10 cellular contexts compared by ENCODE assay signal in the genomic region with DNA sequence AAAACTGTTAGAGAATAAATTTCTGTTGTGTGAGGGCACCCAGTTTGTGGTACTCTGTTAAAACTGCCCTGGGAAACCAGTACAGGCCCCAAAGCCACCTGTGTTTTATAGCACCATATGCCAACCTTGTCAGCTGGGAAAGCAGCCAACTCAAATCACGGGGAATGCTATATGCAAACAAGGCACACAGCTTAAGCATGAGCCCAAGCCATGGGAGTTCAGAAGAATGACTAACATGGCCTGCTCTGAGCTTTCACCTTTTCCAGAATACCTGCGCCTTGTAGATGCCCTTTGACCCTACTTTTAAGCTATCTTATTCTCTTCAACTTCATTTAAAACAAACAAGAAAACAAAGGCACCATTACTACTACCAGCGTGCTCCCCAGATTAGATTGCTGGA. TPM values are rescaled to one million over a fixed set of nuclear protein-coding genes. Genes with fewer than 3 reads are reported as not detected.
A peak's percentile ranks its signal among the peaks of the same experiment; 100 is the strongest.
DNase-seq lines count a peak whose midpoint lies in the region; FAIRE-seq and TF ChIP-seq lines count a peak whose summit lies in the region.
"Had no signal": no experiment of that assay in that cellular context is flagged by ENCODE, and none has a peak within 500 bp of the region (broad histone marks: within the 10 kb centered on the region; RNA-seq: fewer than 3 reads in every experiment).

No MANE protein-coding gene starts in this region.

- no peak overlapping the region for H3K4me3 ChIP-seq in keratinocyte (ENCODE audit: control insufficient read depth in 2 of 3, extremely low read depth in 1 of 3, insufficient read depth in 2 of 3, low read depth in 1 of 3, low read length in 3 of 3)
- H3K4me3 ChIP-seq: testis had no signal

- no peaks in the 10 kb centered on the region for H3K36me3 ChIP-seq in keratinocyte (ENCODE audit: control insufficient read depth in 2 of 2, extremely low read depth in 1 of 2, insufficient read depth in 2 of 2, low read length in 2 of 2)

- H3K9me1 ChIP-seq in keratinocyte (ENCODE audit: control insufficient read depth, extremely low read depth, insufficient read depth, low read length), result no peaks in the 10 kb centered on the region

- no peak overlapping the region for H3K27ac ChIP-seq in keratinocyte (ENCODE audit: control insufficient read depth, insufficient read depth, low read length)
- H3K27ac ChIP-seq: testis had no signal

- no peaks in the 10 kb centered on the region for H3K79me2 ChIP-seq in keratinocyte (ENCODE audit: control insufficient read depth, insufficient read depth, low read length)

- H3K4me2 ChIP-seq in keratinocyte (ENCODE audit: control insufficient read depth, extremely low read depth, insufficient read depth, low read depth, low read length), result peak overlapping the region; percentile 55

- dilution Hi-C loops in keratinocyte (cut with MboI; ENCODE audit: extremely low pct_ligation_motif_present, low sequenced_read_pairs), result no loop called here

- TF ChIP-seq CTCF in keratinocyte (optimal IDR thresholded peaks at IDR 0.05 in 1 of 3, IDR thresholded peaks at IDR 0.05 in 1 of 3, conservative IDR thresholded peaks at IDR 0.05 in 1 of 3; ENCODE audit: extremely low read depth in 1 of 3, insufficient read depth in 2 of 3, low read length in 3 of 3), result no peak

- H3K9me3 ChIP-seq in keratinocyte (ENCODE audit: control insufficient read depth, low read depth, low read length), result no peaks in the 10 kb centered on the region
- H3K9me3 ChIP-seq: testis had no signal

- no peak overlapping the region for H2AFZ ChIP-seq in keratinocyte (ENCODE audit: control insufficient read depth, low read length)

- H3K9ac ChIP-seq in keratinocyte (ENCODE audit: control insufficient read depth, extremely low read depth, insufficient read depth, low read length), result no peak overlapping the region

- no peak for FAIRE-seq in keratinocyte (lab: Jason Lieb, UNC)
- FAIRE-seq in RCC 7860 (lab: Jason Lieb, UNC), result no peak

- DNase-seq in COR-L47 (lab: John Stamatoyannopoulos, UW) (peak; percentile 86), NCI-H1048 (lab: John Stamatoyannopoulos, UW) (peak; percentile 39), NCI-H774 (lab: John Stamatoyannopoulos, UW) (peak; percentile 71), keratinocyte (ENCODE audit: low read depth, low spot score) (no peak), RCC 7860 (ENCODE audit: low spot score) (no peak), medulla oblongata (ENCODE audit: extremely low spot score) (no peak), retina (no peak)
- DNase-seq in effector CD8-positive, alpha-beta T cell (lab: John Stamatoyannopoulos, UW), result no peak
- DNase-seq: IMR-90, testis had no signal

- H3K27me3 ChIP-seq in keratinocyte (ENCODE audit: control insufficient read depth, extremely low read depth, insufficient read depth, low read length), result no peaks in the 10 kb centered on the region
- H3K27me3 ChIP-seq: testis had no signal

- H4K20me1 ChIP-seq in keratinocyte (ENCODE audit: control insufficient read depth, extremely low read depth, insufficient read depth, low read length), result no peaks in the 10 kb centered on the region

- H3K4me1 ChIP-seq in keratinocyte (ENCODE audit: control insufficient read depth, extremely low read depth, insufficient read depth, low read length), result peaks cover 29% of the 10 kb centered on the region

RNA-seq across cellular contexts. Expression of gene SLC25A13, which starts 5.5 kb away (rescaled TPM):
- 21.0 to 29.4 TPM (median 25.2 TPM) in 3 replicates for polyA plus RNA-seq in keratinocyte
- polyA plus RNA-seq in keratinocyte (2011; ENCODE audit: low read depth), result 17.9 TPM
- 18.9 and 28.4 TPM in 2 replicates for polyA plus RNA-seq in keratinocyte (2011; cell fraction: cytosol; rRNA removed)
- 29.5 and 32.2 TPM in 2 replicates for polyA plus RNA-seq in keratinocyte (2011; cell fraction: nucleus; rRNA removed)
- 13.1 and 19.7 TPM in 2 replicates for polyA plus RNA-seq in keratinocyte (2012; ENCODE audit: low replicate concordance)
- polyA minus RNA-seq in keratinocyte, result 10.1 to 26.7 TPM (median 18.1 TPM) in 3 replicates
- 23.2 TPM for polyA minus RNA-seq in keratinocyte (2011; cell fraction: cytosol; rRNA and poly(A)+ RNA removed)
- polyA minus RNA-seq in keratinocyte (2011; cell fraction: nucleus; rRNA and poly(A)+ RNA removed), result 16.2 and 43.4 TPM in 2 replicates

Comparison
In these comparisons a context has a peak if more than half of its experiments do, and no peak if none do; other contexts are left out.
1. DNase-seq: peak in COR-L47 (single experiment), NCI-H1048 (single experiment) and NCI-H774 (single experiment); none in keratinocyte (single experiment), effector CD8-positive, alpha-beta T cell (single experiment), RCC 7860 (single experiment), medulla oblongata (single experiment) and retina (single experiment).